In genomic region chr6:116376149-116376548, GRCh38 we compare ENCODE assay signal across 1 cellular context.
TF ChIP-seq lines count a peak whose summit lies in the region.

No MANE protein-coding gene starts in this region.

TF ChIP-seq in GM12878, 131 proteins besides CTCF, POLR2A, EP300 and RAD21 (continued from another document):
- TF ChIP-seq, protein P1, sequence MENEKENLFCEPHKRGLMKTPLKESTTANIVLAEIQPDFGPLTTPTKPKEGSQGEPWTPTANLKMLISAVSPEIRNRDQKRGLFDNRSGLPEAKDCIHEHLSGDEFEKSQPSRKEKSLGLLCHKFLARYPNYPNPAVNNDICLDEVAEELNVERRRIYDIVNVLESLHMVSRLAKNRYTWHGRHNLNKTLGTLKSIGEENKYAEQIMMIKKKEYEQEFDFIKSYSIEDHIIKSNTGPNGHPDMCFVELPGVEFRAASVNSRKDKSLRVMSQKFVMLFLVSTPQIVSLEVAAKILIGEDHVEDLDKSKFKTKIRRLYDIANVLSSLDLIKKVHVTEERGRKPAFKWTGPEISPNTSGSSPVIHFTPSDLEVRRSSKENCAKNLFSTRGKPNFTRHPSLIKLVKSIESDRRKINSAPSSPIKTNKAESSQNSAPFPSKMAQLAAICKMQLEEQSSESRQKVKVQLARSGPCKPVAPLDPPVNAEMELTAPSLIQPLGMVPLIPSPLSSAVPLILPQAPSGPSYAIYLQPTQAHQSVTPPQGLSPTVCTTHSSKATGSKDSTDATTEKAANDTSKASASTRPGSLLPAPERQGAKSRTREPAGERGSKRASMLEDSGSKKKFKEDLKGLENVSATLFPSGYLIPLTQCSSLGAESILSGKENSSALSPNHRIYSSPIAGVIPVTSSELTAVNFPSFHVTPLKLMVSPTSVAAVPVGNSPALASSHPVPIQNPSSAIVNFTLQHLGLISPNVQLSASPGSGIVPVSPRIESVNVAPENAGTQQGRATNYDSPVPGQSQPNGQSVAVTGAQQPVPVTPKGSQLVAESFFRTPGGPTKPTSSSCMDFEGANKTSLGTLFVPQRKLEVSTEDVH (IDR thresholded peaks at IDR 0.05; ENCODE audit: low read depth, partially characterized antibody) = no peak
- TF ChIP-seq STAT3 (IDR thresholded peaks at IDR 0.05; ENCODE audit: low read depth, low read length) (no peak), MXI1 (IDR thresholded peaks at IDR 0.05; ENCODE audit: low read depth, low read length) (no peak), TBL1XR1 (IDR thresholded peaks at IDR 0.05; ENCODE audit: low read depth, low read length) (no peak), NKRF (conservative IDR thresholded peaks at IDR 0.05) (no peak), SMC3 (IDR thresholded peaks at IDR 0.05; ENCODE audit: borderline replicate concordance, low read length) (no peak), ZBTB33 (IDR thresholded peaks at IDR 0.05) (no peak), RFX5 (IDR thresholded peaks at IDR 0.05; ENCODE audit: low read depth, low read length) (no peak)
- TF ChIP-seq, protein P2, sequence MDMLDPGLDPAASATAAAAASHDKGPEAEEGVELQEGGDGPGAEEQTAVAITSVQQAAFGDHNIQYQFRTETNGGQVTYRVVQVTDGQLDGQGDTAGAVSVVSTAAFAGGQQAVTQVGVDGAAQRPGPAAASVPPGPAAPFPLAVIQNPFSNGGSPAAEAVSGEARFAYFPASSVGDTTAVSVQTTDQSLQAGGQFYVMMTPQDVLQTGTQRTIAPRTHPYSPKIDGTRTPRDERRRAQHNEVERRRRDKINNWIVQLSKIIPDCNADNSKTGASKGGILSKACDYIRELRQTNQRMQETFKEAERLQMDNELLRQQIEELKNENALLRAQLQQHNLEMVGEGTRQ (IDR thresholded peaks at IDR 0.05; ENCODE audit: borderline replicate concordance, low read depth, low read length) = no peak
TF ChIP-seq in GM12878: peak in this region for 0.
